In genomic region chr3:113103588-113103987, GRCh38 we compare ENCODE assay signal across 21 cellular contexts.
DNase-seq lines count a peak whose midpoint lies in the region; ATAC-seq, FAIRE-seq and TF ChIP-seq lines count a peak whose summit lies in the region.
"Had no signal": no experiment of that assay in that cellular context is flagged by ENCODE, and none has a peak within 500 bp of the region (broad histone marks: within the 10 kb centered on the region; RNA-seq: fewer than 3 reads in every experiment).

No MANE protein-coding gene starts in this region.

- H3K4me3 ChIP-seq in ectodermal cell (ENCODE audit: insufficient read depth, low read depth, low read length) (peak overlapping the region; percentile 14), pancreas (no peak overlapping the region)
- H3K4me3 ChIP-seq: heart left ventricle had no signal

- H3K4me1 ChIP-seq in ectodermal cell (ENCODE audit: control insufficient read depth, insufficient read depth, low read length) = peaks cover 38% of the 10 kb centered on the region
- peaks cover 0 to 8% (median 0%) of the 10 kb centered on the region in 3 donors for H3K4me1 ChIP-seq in pancreas

- H3K9me3 ChIP-seq in ectodermal cell (ENCODE audit: control insufficient read depth, low read length) (peaks cover 2% of the 10 kb centered on the region), pancreas (no peaks in the 10 kb centered on the region)

- H3K27me3 ChIP-seq in ectodermal cell (ENCODE audit: control insufficient read depth, insufficient read depth, low read length, poor library complexity, severe bottlenecking) (no peaks in the 10 kb centered on the region), pancreas (no peaks in the 10 kb centered on the region)
- H3K27me3 ChIP-seq: heart left ventricle had no signal

- H3K27ac ChIP-seq in ectodermal cell (ENCODE audit: insufficient read depth, low read depth, low read length, poor library complexity, severe bottlenecking) (peak overlapping the region; percentile 93), pancreas (no peak overlapping the region)
- H3K27ac ChIP-seq: heart left ventricle had no signal

- no peaks in the 10 kb centered on the region for H3K27me3 Mint-ChIP-seq in activated naive CD4-positive, alpha-beta T cell treated with anti-CD3 and anti-CD28 coated beads, Interleukin-2, amount 10 ng/mL, durations not matched to agents 7 days and 5 days
- H3K27me3 Mint-ChIP-seq: activated naive CD4-positive, alpha-beta T cell treated with anti-CD3 and anti-CD28 coated beads, Interleukin-2, amount 50 U/mL, for 24 hours; stimulated activated naive CD8-positive, alpha-beta T cell treated with anti-CD3 and anti-CD28 coated beads, Interleukin-15, Interleukin-2, amounts not matched to agents 100 ng/mL and 50 ng/mL, for 24 hours; T-helper 17 cell had no signal

- no peak for FAIRE-seq in pancreas (lab: Jason Lieb, UNC)
- FAIRE-seq: colon had no signal

- CTCF ChIA-PET in activated naive CD4-positive, alpha-beta T cell treated with anti-CD3 and anti-CD28 coated beads, Interleukin-2, amount 10 ng/mL, durations not matched to agents 7 days and 5 days (lab: Charles Lee) = no interaction called here

- no peaks in the 10 kb centered on the region for H3K36me3 Mint-ChIP-seq in activated naive CD4-positive, alpha-beta T cell treated with anti-CD3 and anti-CD28 coated beads, Interleukin-2, amount 10 ng/mL, durations not matched to agents 7 days and 5 days
- H3K36me3 Mint-ChIP-seq: WTC11 had no signal

- 66 to 75% methylated on average over 2 of the region's 2 CpGs for WGBS in ectodermal cell, 2 experiments
- WGBS in pancreas, 2 donors = 26 to 31% methylated on average over 2 of the region's 2 CpGs

- H3K36me3 ChIP-seq in ectodermal cell (ENCODE audit: control insufficient read depth, insufficient read depth, low read length) (peaks cover 8% of the 10 kb centered on the region), pancreas (no peaks in the 10 kb centered on the region)
- H3K36me3 ChIP-seq: heart left ventricle had no signal

- no peaks in the 10 kb centered on the region for H3K9me3 Mint-ChIP-seq in activated naive CD4-positive, alpha-beta T cell treated with anti-CD3 and anti-CD28 coated beads, Interleukin-2, amount 10 ng/mL, durations not matched to agents 7 days and 5 days
- H3K9me3 Mint-ChIP-seq: activated T-cell treated with anti-CD3 and anti-CD28 coated beads, Interleukin-2, amount 50 U/mL, for 4 hours; stimulated activated naive CD8-positive, alpha-beta T cell treated with anti-CD3 and anti-CD28 coated beads, Interleukin-15, Interleukin-2, amounts not matched to agents 100 ng/mL and 50 ng/mL, for 24 hours had no signal

- H3K4me3 Mint-ChIP-seq in activated naive CD4-positive, alpha-beta T cell treated with anti-CD3 and anti-CD28 coated beads, Interleukin-2, amount 10 ng/mL, durations not matched to agents 7 days and 5 days = no peak overlapping the region
- H3K4me3 Mint-ChIP-seq: activated naive CD4-positive, alpha-beta T cell treated with anti-CD3 and anti-CD28 coated beads, Interleukin-2, amount 50 U/mL, for 24 hours; activated T-cell treated with anti-CD3 and anti-CD28 coated beads, Interleukin-2, amount 50 U/mL, for 4 hours; stimulated activated naive CD8-positive, alpha-beta T cell treated with anti-CD3 and anti-CD28 coated beads, Interleukin-15, Interleukin-2, amounts not matched to agents 100 ng/mL and 50 ng/mL, for 24 hours; T-helper 17 cell had no signal

- H3K4me1 Mint-ChIP-seq in activated naive CD4-positive, alpha-beta T cell treated with anti-CD3 and anti-CD28 coated beads, Interleukin-2, amount 10 ng/mL, durations not matched to agents 7 days and 5 days = no peaks in the 10 kb centered on the region
- H3K4me1 Mint-ChIP-seq: activated naive CD4-positive, alpha-beta T cell treated with anti-CD3 and anti-CD28 coated beads, Interleukin-2, amount 50 U/mL, for 24 hours; T-helper 17 cell had no signal

- peak; percentile 56 to 92 (median 86) for ATAC-seq in pancreas
- ATAC-seq in HG02571 (IDR thresholded peaks at IDR 0.05; ENCODE audit: unreplicated experiment) = no peak
- ATAC-seq: activated T-cell treated with anti-CD3 and anti-CD28 coated beads, Interleukin-2, amount 50 U/mL, for 4 hours; heart left ventricle; sciatic nerve; T-helper 17 cell had no signal

- TF ChIP-seq CTCF in pancreas (IDR thresholded peaks at IDR 0.05) = no peak

- intact Hi-C loops in pancreas (cut with DNase I) = no loop called here

- no peak overlapping the region for H3K27ac Mint-ChIP-seq in activated naive CD4-positive, alpha-beta T cell treated with anti-CD3 and anti-CD28 coated beads, Interleukin-2, amount 10 ng/mL, durations not matched to agents 7 days and 5 days
- H3K27ac Mint-ChIP-seq: activated naive CD4-positive, alpha-beta T cell treated with anti-CD3 and anti-CD28 coated beads, Interleukin-2, amount 50 U/mL, for 24 hours; stimulated activated naive CD8-positive, alpha-beta T cell treated with anti-CD3 and anti-CD28 coated beads, Interleukin-15, Interleukin-2, amounts not matched to agents 100 ng/mL and 50 ng/mL, for 24 hours; T-helper 17 cell; WTC11 had no signal

- DNase-seq in HT-29 (ENCODE audit: low spot score) (peak; percentile 50), NCI-H69 (lab: John Stamatoyannopoulos, UW) (peak; percentile 11), pancreas (no peak), cerebellum (ENCODE audit: low spot score) (no peak)
- no peak for DNase-seq in activated naive CD4-positive, alpha-beta T cell treated with anti-CD3 and anti-CD28 coated beads, Interleukin-2, amount 10 ng/mL, durations not matched to agents 7 days and 5 days
- DNase-seq in activated T-cell treated with anti-CD3 and anti-CD28 coated beads, Interleukin-2, amount 50 U/mL, for 48 hours = no peak
- DNase-seq: activated T-cell treated with anti-CD3 and anti-CD28 coated beads, Interleukin-2, amount 50 U/mL, for 4 hours; heart left ventricle; NCI-H1694; NCI-H2227 treated with DMSO at 0.1 percent for 48 hours; SHP77; stimulated activated CD4-positive, alpha-beta T cell treated with anti-CD3 and anti-CD28 coated beads, Interleukin-1b, Interleukin-23, amount 100 ng/mL, for 48 hours; T-helper 17 cell; trophoblast cell had no signal

Comparison
In these comparisons a context has a peak if more than half of its experiments do, and no peak if none do; other contexts are left out.
1. DNase-seq: peak in HT-29 (single experiment) and NCI-H69 (single experiment); none in pancreas (0 of 6), activated naive CD4-positive, alpha-beta T cell treated with anti-CD3 and anti-CD28 coated beads, Interleukin-2, amount 10 ng/mL, durations not matched to agents 7 days and 5 days (single experiment), activated T-cell treated with anti-CD3 and anti-CD28 coated beads, Interleukin-2, amount 50 U/mL, for 48 hours (0 of 2) and cerebellum (single experiment).